Comparison of ENCODE assay signal across 14 cellular contexts in the genomic region with DNA sequence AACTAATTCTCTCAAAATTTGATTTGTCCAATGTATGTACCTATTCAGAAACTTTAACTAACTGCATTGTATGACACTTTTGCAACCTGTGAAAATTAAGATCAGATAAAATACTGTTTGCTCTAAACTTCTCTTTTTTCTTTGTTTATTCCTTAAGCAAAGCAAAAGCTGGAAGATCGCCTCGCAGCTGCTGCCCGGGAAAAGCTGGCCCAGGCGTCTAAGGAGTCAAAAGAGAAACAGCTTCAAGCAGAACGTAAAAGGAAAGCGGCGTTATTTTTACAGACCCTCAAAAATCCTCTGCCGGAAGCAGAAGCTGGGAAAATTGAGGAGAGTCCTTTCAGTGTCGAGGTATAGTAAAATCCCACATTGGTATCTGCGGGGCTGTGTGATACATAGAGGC. TPM values are rescaled to one million over a fixed set of nuclear protein-coding genes. Genes with fewer than 3 reads are reported as not detected.
DNase-seq lines count a peak whose midpoint lies in the region; ATAC-seq and TF ChIP-seq lines count a peak whose summit lies in the region.
"Had no signal": no experiment of that assay in that cellular context is flagged by ENCODE, and none has a peak within 500 bp of the region (broad histone marks: within the 10 kb centered on the region; RNA-seq: fewer than 3 reads in every experiment).

No MANE protein-coding gene starts in this region.

- ATAC-seq in memory B cell (ENCODE audit: low read depth) (no peak), GM18502 (IDR thresholded peaks at IDR 0.05; ENCODE audit: poor library complexity, unreplicated experiment) (no peak), HG03135 (IDR thresholded peaks at IDR 0.05; ENCODE audit: unreplicated experiment) (no peak)
- ATAC-seq: A549 had no signal

- H3K79me2 ChIP-seq in GM23248 (ENCODE audit: insufficient read depth): 0 out of 2 replicates have a peak, but pooled peaks cover 8% of the 10 kb centered on the region

- intact Hi-C loops in dorsolateral prefrontal cortex (cut with DNase I): no loop called here

- no peaks in the 10 kb centered on the region for H3K9me3 ChIP-seq in GM23248 (ENCODE audit: low read depth)
- H3K9me3 ChIP-seq: A549 had no signal

- H3K9ac ChIP-seq in GM23248: peak overlapping the region; percentile 18; the same call in 1 of the 2 replicates

- H3K4me1 Mint-ChIP-seq in memory B cell: peaks cover 19% of the 10 kb centered on the region
- H3K4me1 Mint-ChIP-seq in activated naive CD4-positive, alpha-beta T cell treated with anti-CD3 and anti-CD28 coated beads, Interleukin-2, amount 10 ng/mL, durations not matched to agents 7 days and 5 days: no peaks in the 10 kb centered on the region

- peak overlapping the region; percentile 12; the same call in 1 of the 2 replicates for H3K27ac ChIP-seq in GM23248
- peak overlapping the region in 48 of 59 donors; percentile 0 to 78 (median 55) for H3K27ac ChIP-seq in dorsolateral prefrontal cortex
- H3K27ac ChIP-seq: A549, C4-2B had no signal

- H3K36me3 Mint-ChIP-seq in memory B cell: peaks cover 25% of the 10 kb centered on the region
- peaks cover 58% of the 10 kb centered on the region for H3K36me3 Mint-ChIP-seq in activated naive CD4-positive, alpha-beta T cell treated with anti-CD3 and anti-CD28 coated beads, Interleukin-2, amount 10 ng/mL, durations not matched to agents 7 days and 5 days

- H3K27me3 ChIP-seq in GM23248 (replicated peaks; ENCODE audit: insufficient read depth): no peaks in the 10 kb centered on the region
- no peaks in the 10 kb centered on the region for H3K27me3 ChIP-seq in dorsolateral prefrontal cortex

- H3K4me2 ChIP-seq in GM23248 (ENCODE audit: unreplicated experiment): no peak overlapping the region
- H3K4me2 ChIP-seq: A549 had no signal

- CTCF ChIA-PET in activated naive CD4-positive, alpha-beta T cell treated with anti-CD3 and anti-CD28 coated beads, Interleukin-2, amount 10 ng/mL, durations not matched to agents 7 days and 5 days (lab: Charles Lee): interaction anchor here (1.6 kb wide), 2 partner anchors 11 to 19 kb away, joined by 3 to 4 read pairs; no protein-coding TSS in a partner anchor

- no peak overlapping the region for H3K4me3 Mint-ChIP-seq in memory B cell
- H3K4me3 Mint-ChIP-seq in activated naive CD4-positive, alpha-beta T cell treated with anti-CD3 and anti-CD28 coated beads, Interleukin-2, amount 10 ng/mL, durations not matched to agents 7 days and 5 days: no peak overlapping the region

- H2AFZ ChIP-seq in GM23248: no peak overlapping the region

- no peaks in the 10 kb centered on the region for H3K9me3 Mint-ChIP-seq in memory B cell
- no peaks in the 10 kb centered on the region for H3K9me3 Mint-ChIP-seq in activated naive CD4-positive, alpha-beta T cell treated with anti-CD3 and anti-CD28 coated beads, Interleukin-2, amount 10 ng/mL, durations not matched to agents 7 days and 5 days
- H3K9me3 Mint-ChIP-seq: IgD-negative memory B cell had no signal

- in situ Hi-C loops in GM23248 (cut with MboI): no loop called here

- H3K27me3 Mint-ChIP-seq in memory B cell: no peaks in the 10 kb centered on the region
- H3K27me3 Mint-ChIP-seq in activated naive CD4-positive, alpha-beta T cell treated with anti-CD3 and anti-CD28 coated beads, Interleukin-2, amount 10 ng/mL, durations not matched to agents 7 days and 5 days: no peaks in the 10 kb centered on the region
- H3K27me3 Mint-ChIP-seq: CD4-positive, alpha-beta memory T cell; IgD-negative memory B cell had no signal

- 44 to 47% methylated on average over 10 of the region's 10 CpGs for WGBS in GM23248 (ENCODE audit: low coverage in 1 of 2, low lambda C conversion rate in 2 of 2, missing lambda C conversion rate in 2 of 2), 2 experiments

- H3K36me3 ChIP-seq in GM23248 (ENCODE audit: low read depth): peaks cover 38% of the 10 kb centered on the region

- H3K4me1 ChIP-seq in GM23248 (ENCODE audit: insufficient read depth): no peaks in the 10 kb centered on the region
- H3K4me1 ChIP-seq: A549 had no signal

- no peak for TF ChIP-seq CTCF in dorsolateral prefrontal cortex (IDR thresholded peaks at IDR 0.05 in 54 of 56, conservative IDR thresholded peaks at IDR 0.05 in 2 of 56; ENCODE audit: low read depth in 1 of 56, partially characterized antibody in 56 of 56)

- peak overlapping the region; percentile 81 for H3K27ac Mint-ChIP-seq in memory B cell
- no peak overlapping the region for H3K27ac Mint-ChIP-seq in activated naive CD4-positive, alpha-beta T cell treated with anti-CD3 and anti-CD28 coated beads, Interleukin-2, amount 10 ng/mL, durations not matched to agents 7 days and 5 days

- H3K9me2 ChIP-seq in GM23248 (ENCODE audit: insufficient read depth): no peaks in the 10 kb centered on the region

- H3K4me3 ChIP-seq in GM23248: no peak overlapping the region
- H3K4me3 ChIP-seq in dorsolateral prefrontal cortex: no peak overlapping the region
- H3K4me3 ChIP-seq: A549 had no signal

- H4K20me1 ChIP-seq in GM23248 (ENCODE audit: insufficient read depth): no peaks in the 10 kb centered on the region

- H3F3A ChIP-seq in GM23248 (ENCODE audit: insufficient read depth): no peaks in the 10 kb centered on the region

- DNase-seq in GM23248: no peak
- no peak for DNase-seq in dorsolateral prefrontal cortex
- no peak for DNase-seq in memory B cell (ENCODE audit: low spot score in 2 of 2)
- DNase-seq in DMS79 treated with DMSO at 0.1 percent for 48 hours (lab: John Stamatoyannopoulos, UW): no peak
- DNase-seq in activated naive CD4-positive, alpha-beta T cell treated with anti-CD3 and anti-CD28 coated beads, Interleukin-2, amount 10 ng/mL, durations not matched to agents 7 days and 5 days: no peak
- DNase-seq: CD4-positive, alpha-beta memory T cell; DMS153; GF-D8; KG1 had no signal

RNA-seq across cellular contexts. Expression of gene SFSWAP, which starts 55.1 kb away (rescaled TPM):
- 17.6 and 25.2 TPM in 2 replicates for total RNA-seq in GM23248 (2014; rRNA removed; shearing (Covaris generic))
- polyA plus RNA-seq in GM23248 (2016; fragmentation: Nextera tagmentation; extraction: Ambion mirVana): 15.7 and 16.3 TPM in 2 replicates
- 100 to 1,000 TPM in 4 of 120 experiments, 10 to 100 TPM in 116; 42.1 to 121 (median 68.6) TPM for total RNA-seq in dorsolateral prefrontal cortex
